17 cellular contexts compared by ENCODE assay signal in the genomic region with DNA sequence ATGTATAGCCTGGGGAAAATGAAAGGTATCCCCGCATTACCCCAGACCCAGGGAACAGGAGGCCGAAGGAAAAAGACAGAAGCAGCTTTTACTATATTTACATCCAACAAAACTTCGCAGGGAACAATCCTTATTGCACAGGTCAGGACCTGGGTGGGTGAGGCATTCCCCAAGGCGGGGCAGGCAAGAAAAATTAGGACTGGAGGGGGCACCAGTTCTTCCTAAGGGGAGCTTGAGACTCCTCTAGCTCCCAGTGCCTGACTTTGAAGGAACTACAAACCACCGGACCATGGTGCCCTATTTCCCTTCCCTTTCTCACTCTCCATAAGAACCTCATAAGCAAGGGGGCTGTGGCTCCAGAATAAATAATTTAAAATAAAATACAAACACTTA. TPM values are rescaled to one million over a fixed set of nuclear protein-coding genes. Genes with fewer than 3 reads are reported as not detected.
DNase-seq lines count a peak whose midpoint lies in the region; ATAC-seq, FAIRE-seq and TF ChIP-seq lines count a peak whose summit lies in the region.
"Had no signal": no experiment of that assay in that cellular context is flagged by ENCODE, and none has a peak within 500 bp of the region (broad histone marks: within the 10 kb centered on the region; RNA-seq: fewer than 3 reads in every experiment).

No MANE protein-coding gene starts in this region.

- WGBS in mammary epithelial cell (ENCODE audit: low coverage, missing lambda C conversion rate): 69% methylated on average over 5 of the region's 5 CpGs
- 96% methylated on average over 5 of the region's 5 CpGs for WGBS in GM12878 (ENCODE audit: insufficient coverage, insufficient replicate concordance, low lambda C conversion rate, missing lambda C conversion rate)
- 57% methylated on average over 5 of the region's 5 CpGs for WGBS in tibial nerve, 2 donors

- H3K4me1 ChIP-seq in breast epithelium: no peaks in the 10 kb centered on the region
- H3K4me1 ChIP-seq in mammary epithelial cell (ENCODE audit: insufficient read depth, low read length): no peaks in the 10 kb centered on the region
- H3K4me1 ChIP-seq in GM12878 (ENCODE audit: control insufficient read depth, insufficient read depth, low read length): peaks cover 18% of the 10 kb centered on the region
- H3K4me1 ChIP-seq in tibial nerve: peaks cover 0 to 23% (median 4%) of the 10 kb centered on the region in 4 donors

- TF ChIP-seq EP300 in GM12878 (IDR thresholded peaks at IDR 0.05; ENCODE audit: borderline replicate concordance in 1 of 2, control insufficient read depth in 1 of 2, low read depth in 2 of 2, low read length in 2 of 2) (no peak), tibial nerve (IDR thresholded peaks at IDR 0.05) (no peak)

- H3K4me2 ChIP-seq in mammary epithelial cell (ENCODE audit: insufficient read depth, low read depth, low read length): no peak overlapping the region
- no peak overlapping the region for H3K4me2 ChIP-seq in GM12878 (ENCODE audit: control insufficient read depth, insufficient read depth)

- no peak for FAIRE-seq in GM12878 (lab: Jason Lieb, UNC)

- H3K9me3 ChIP-seq in breast epithelium (no peaks in the 10 kb centered on the region), mammary epithelial cell (replicated peaks; ENCODE audit: insufficient read depth, low read length) (no peaks in the 10 kb centered on the region), GM12878 (replicated peaks; ENCODE audit: control insufficient read depth, insufficient read depth, low read length) (no peaks in the 10 kb centered on the region), tibial nerve (no peaks in the 10 kb centered on the region)
- H3K9me3 ChIP-seq: tibial artery had no signal

- peaks cover 12 to 19% of the 10 kb centered on the region in 2 donors for H3K4me1 Mint-ChIP-seq in natural killer cell

- no peaks in the 10 kb centered on the region for H3K36me3 Mint-ChIP-seq in natural killer cell
- H3K36me3 Mint-ChIP-seq: activated naive CD4-positive, alpha-beta T cell treated with anti-CD3 and anti-CD28 coated beads, Interleukin-2, amount 50 U/mL, for 72 hours had no signal

- POLR2A ChIA-PET in GM12878 (lab: Charles Lee): interaction anchor here (0.5 to 1.9 kb wide), 6 partner anchors 8 to 89 kb away, joined by 3 to 8 read pairs (median 4); a partner anchor contains a TSS

- intact Hi-C loops in breast epithelium (cut with DNase I; ENCODE audit: low total_unique reads): no loop called here
- intact Hi-C loops in mammary epithelial cell (cut with micrococcal nuclease): no loop called here
- intact Hi-C loops in GM12878 (cut with micrococcal nuclease; ENCODE audit: unreplicated experiment): no loop called here
- intact Hi-C loops in natural killer cell (cut with micrococcal nuclease): no loop called here

- H3K27ac ChIP-seq in breast epithelium (peak overlapping the region; percentile 1 to 75), mammary epithelial cell (ENCODE audit: insufficient read depth, low read depth, low read length) (no peak overlapping the region), GM12878 (ENCODE audit: control insufficient read depth, insufficient read depth) (peak overlapping the region; percentile 74; the same call in 1 of the 2 replicates), tibial nerve (peak overlapping the region in 3 of 4 donors; percentile 52 to 69 (median 53))
- H3K27ac ChIP-seq: HL-60, tibial artery had no signal

- no peaks in the 10 kb centered on the region for H3K27me3 Mint-ChIP-seq in natural killer cell (ENCODE audit: low read depth in 2 of 2)

- no peak overlapping the region for H3K4me3 ChIP-seq in breast epithelium
- H3K4me3 ChIP-seq in mammary epithelial cell (replicated peaks in 1 of 3; ENCODE audit: insufficient read depth in 1 of 3, low read depth in 2 of 3, low read length in 3 of 3): no peak overlapping the region
- H3K4me3 ChIP-seq in GM12878: no peak overlapping the region
- no peak overlapping the region for H3K4me3 ChIP-seq in tibial nerve
- H3K4me3 ChIP-seq: tibial artery had no signal

- in situ Hi-C loops in mammary epithelial cell (cut with MboI; ENCODE audit: low sequenced_read_pairs in 2 of 2): no loop called here
- in situ Hi-C loops in GM12878 (cut with MboI): no loop called here

- no peak for TF ChIP-seq POLR2A in breast epithelium (IDR thresholded peaks at IDR 0.05)
- TF ChIP-seq POLR2A in GM12878 (IDR thresholded peaks at IDR 0.05; ENCODE audit: low read depth, low read length): no peak
- TF ChIP-seq POLR2A in tibial nerve (IDR thresholded peaks at IDR 0.05): no peak

- H3K4me3 Mint-ChIP-seq in natural killer cell: no peak overlapping the region

- RAD21 ChIA-PET in GM12878 (lab: Charles Lee; ENCODE audit: unreplicated experiment): interaction anchor here (2.8 kb wide), 1 partner anchor 16 kb away, joined by 18 read pairs; a partner anchor contains a TSS

- CTCF ChIA-PET in mammary epithelial cell (lab: Charles Lee; ENCODE audit: low non-redundant PET) (no interaction called here), GM12878 (lab: Yijun Ruan, JAX) (interaction anchor here (0.7 to 1.4 kb wide), 2 partner anchors 9 to 21 kb away, joined by 3 to 4 read pairs; no protein-coding TSS in a partner anchor)

- H3K27ac Mint-ChIP-seq in natural killer cell: peak overlapping the region; percentile 79 to 85

- DNase-seq in breast epithelium (ENCODE audit: low spot score in 2 of 2) (no peak), mammary epithelial cell (no peak), GM12878 (ENCODE audit: low read depth, low spot score) (no peak), natural killer cell (no peak), tibial nerve (ENCODE audit: low spot score in 2 of 2) (no peak), NCI-H345 (lab: John Stamatoyannopoulos, UW) (no peak), SKM-1 (lab: John Stamatoyannopoulos, UW; ENCODE audit: unreplicated experiment) (no peak), amniotic stem cell (lab: John Stamatoyannopoulos, UW) (no peak)
- DNase-seq: activated CD4-positive, alpha-beta T cell treated with anti-CD3 and anti-CD28 coated beads, Interleukin-2, amount 50 U/mL, for 4 hours; glutamatergic neuron; KBM-7; NCI-H1930; RPMI8226; SW 1271; tibial artery had no signal

- H3K79me2 ChIP-seq in mammary epithelial cell (ENCODE audit: insufficient read depth, low read length): no peaks in the 10 kb centered on the region
- no peaks in the 10 kb centered on the region; the same call in 1 of the 2 replicates for H3K79me2 ChIP-seq in GM12878 (ENCODE audit: control insufficient read depth, insufficient read depth, low read length)

- no peaks in the 10 kb centered on the region for H3K9me3 Mint-ChIP-seq in natural killer cell
- H3K9me3 Mint-ChIP-seq: activated naive CD4-positive, alpha-beta T cell treated with anti-CD3 and anti-CD28 coated beads, Interleukin-2, amount 50 U/mL, for 72 hours had no signal

- dilution Hi-C loops in mammary epithelial cell (cut with HindIII; ENCODE audit: low sequenced_read_pairs): no loop called here

- H4K20me1 ChIP-seq in mammary epithelial cell (ENCODE audit: insufficient read depth, low read length) (no peaks in the 10 kb centered on the region), GM12878 (ENCODE audit: control insufficient read depth, insufficient read depth) (no peaks in the 10 kb centered on the region)

- BruUV-seq in mammary epithelial cell (replicated peaks; lab: Mats Ljungman, UMichigan) (no TSS peak), GM12878 (replicated peaks; lab: Mats Ljungman, UMichigan) (no TSS peak)

- H3K36me3 ChIP-seq in breast epithelium: no peaks in the 10 kb centered on the region
- H3K36me3 ChIP-seq in mammary epithelial cell (ENCODE audit: insufficient read depth, low read length): peaks cover 3% of the 10 kb centered on the region
- H3K36me3 ChIP-seq in GM12878 (ENCODE audit: control insufficient read depth in 2 of 2, insufficient read depth in 2 of 2, low read length in 1 of 2): peaks cover 4 to 9% of the 10 kb centered on the region in 2 experiments; a peak in 3 of 4 replicates
- H3K36me3 ChIP-seq in tibial nerve: peaks cover 2 to 50% (median 9%) of the 10 kb centered on the region in 3 donors

- H3K9ac ChIP-seq in mammary epithelial cell (ENCODE audit: insufficient read depth, low read length) (no peak overlapping the region), GM12878 (ENCODE audit: control insufficient read depth, insufficient read depth, low read length) (no peak overlapping the region)

- TF ChIP-seq CTCF in breast epithelium (IDR thresholded peaks at IDR 0.05): no peak
- no peak for TF ChIP-seq CTCF in mammary epithelial cell (conservative IDR thresholded peaks at IDR 0.05 in 1 of 2, IDR thresholded peaks at IDR 0.05 in 1 of 2; ENCODE audit: extremely low read depth in 1 of 2, insufficient read depth in 1 of 2, low read depth in 1 of 2, low read length in 2 of 2)
- no peak for TF ChIP-seq CTCF in GM12878 (IDR thresholded peaks at IDR 0.05 in 2 of 3, conservative IDR thresholded peaks at IDR 0.05 in 1 of 3; ENCODE audit: control insufficient read depth in 2 of 3, extremely low read depth in 1 of 3, insufficient read depth in 1 of 3, low read depth in 3 of 3, low read length in 3 of 3)
- no peak for TF ChIP-seq CTCF in natural killer cell (IDR thresholded peaks at IDR 0.05)
- TF ChIP-seq CTCF in tibial nerve (IDR thresholded peaks at IDR 0.05): no peak

- H2AFZ ChIP-seq in mammary epithelial cell (ENCODE audit: low read depth, low read length): no peak overlapping the region
- H2AFZ ChIP-seq in GM12878 (ENCODE audit: control insufficient read depth, low read depth, low read length): no peak overlapping the region

- no peak for ATAC-seq in GM12878
- ATAC-seq in natural killer cell: no peak
- ATAC-seq: activated naive CD4-positive, alpha-beta T cell treated with anti-CD3 and anti-CD28 coated beads, Interleukin-2, amount 50 U/mL, for 72 hours had no signal

- SMC1A ChIA-PET in GM12878 (lab: Charles Lee; ENCODE audit: uncharacterized antibody, unreplicated experiment): interaction anchor here (0.7 to 1.1 kb wide), 2 partner anchors 14 to 15 kb away, joined by 3 read pairs; no protein-coding TSS in a partner anchor

- H3K27me3 ChIP-seq in breast epithelium: no peaks in the 10 kb centered on the region
- H3K27me3 ChIP-seq in mammary epithelial cell (ENCODE audit: insufficient read depth, low read length): no peaks in the 10 kb centered on the region
- H3K27me3 ChIP-seq in GM12878 (replicated peaks in 1 of 2; ENCODE audit: control insufficient read depth in 2 of 2, insufficient read depth in 2 of 2, low read length in 1 of 2): no peaks in the 10 kb centered on the region
- no peaks in the 10 kb centered on the region for H3K27me3 ChIP-seq in tibial nerve
- H3K27me3 ChIP-seq: tibial artery had no signal

- no peak for TF ChIP-seq RAD21 in GM12878 (IDR thresholded peaks at IDR 0.05; ENCODE audit: insufficient read depth, low read depth, low read length)

RNA-seq across cellular contexts. Expression of a gene that starts 6.7 kb away (rescaled TPM):
- 10 to 100 TPM; 18.7 to 21.2 (median 20.0) TPM for total RNA-seq in breast epithelium
- 10 to 100 TPM; 13.7 to 52.7 TPM for total RNA-seq in mammary epithelial cell
- 6.4 TPM for polyA plus RNA-seq in mammary epithelial cell
- polyA minus RNA-seq in mammary epithelial cell: 57.0 TPM
- 42.2 and 43.5 TPM in 2 replicates for total RNA-seq in GM12878 (2013; cell fraction: nucleolus; rRNA removed)
- total RNA-seq in GM12878 (2014; rRNA removed): 6.9 and 7.2 TPM in 2 replicates
- total RNA-seq in GM12878 (2014; rRNA removed; fragmentation: Illumina TruSeq; extraction: Trizol): 8.3 and 8.8 TPM in 2 replicates
- 63.1 and 64.6 TPM in 2 replicates for total RNA-seq in GM12878 (2021)
- polyA plus RNA-seq in GM12878 (2011; ENCODE audit: low read depth): 8.1 TPM
- 7.3 and 10.8 TPM in 2 replicates for polyA plus RNA-seq in GM12878 (2011; rRNA removed)
- 9.8 and 17.2 TPM in 2 replicates for polyA plus RNA-seq in GM12878 (2011; cell fraction: cytosol; rRNA removed)
- polyA plus RNA-seq in GM12878 (2011; cell fraction: nucleus; rRNA removed): 15.9 and 16.1 TPM in 2 replicates
- polyA plus RNA-seq in GM12878 (2012): 11.1 and 15.1 TPM in 2 replicates
- 17.6 and 21.2 TPM in 2 replicates for polyA plus RNA-seq in GM12878 (2014; fragmentation: Illumina TruSeq; extraction: Trizol)
- polyA plus RNA-seq in GM12878 (2014; fragmentation: Nextera tagmentation; extraction: Ambion mirVana): 1 to 10 TPM; 2.4 to 8.7 TPM
- 10.1 and 11.3 TPM in 2 replicates for polyA plus RNA-seq in GM12878 (2014; rRNA removed)
- polyA plus RNA-seq in GM12878 (2016; fragmentation: Nextera tagmentation; extraction: Ambion mirVana): 1 to 10 TPM; 6.4 to 6.6 TPM
- polyA minus RNA-seq in GM12878 (2011; rRNA and poly(A)+ RNA removed): 21.0 and 24.2 TPM in 2 replicates
- polyA minus RNA-seq in GM12878 (2011; cell fraction: cytosol; rRNA and poly(A)+ RNA removed): 24.1 and 25.2 TPM in 2 replicates
- polyA minus RNA-seq in GM12878 (2011; cell fraction: nucleus; rRNA and poly(A)+ RNA removed): 7.4 and 10.2 TPM in 2 replicates
- total RNA-seq in natural killer cell: 10 to 100 TPM; 68.1 to 91.3 (median 75.5) TPM
- 10 to 100 TPM; 16.8 to 26.5 (median 24.6) TPM for total RNA-seq in tibial nerve

RNA-seq across cellular contexts. Expression of a gene that starts 17.1 kb away (rescaled TPM):
- 10 to 100 TPM; 33.4 to 34.1 (median 33.8) TPM for total RNA-seq in breast epithelium
- 10 to 100 TPM; 12.3 to 36.9 TPM for total RNA-seq in mammary epithelial cell
- polyA plus RNA-seq in mammary epithelial cell: 21.3 TPM
- polyA minus RNA-seq in mammary epithelial cell: 7.8 TPM
- total RNA-seq in GM12878 (2013; cell fraction: nucleolus; rRNA removed): 176 and 188 TPM in 2 replicates
- 18.2 and 22.2 TPM in 2 replicates for total RNA-seq in GM12878 (2014; rRNA removed)
- 13.1 and 13.7 TPM in 2 replicates for total RNA-seq in GM12878 (2014; rRNA removed; fragmentation: Illumina TruSeq; extraction: Trizol)
- total RNA-seq in GM12878 (2021): 57.5 and 74.8 TPM in 2 replicates
- polyA plus RNA-seq in GM12878 (2011; ENCODE audit: low read depth): 25.1 TPM
- polyA plus RNA-seq in GM12878 (2011; rRNA removed): 15.7 and 26.6 TPM in 2 replicates
- 20.2 and 26.8 TPM in 2 replicates for polyA plus RNA-seq in GM12878 (2011; cell fraction: cytosol; rRNA removed)
- polyA plus RNA-seq in GM12878 (2011; cell fraction: nucleus; rRNA removed): 454 and 493 TPM in 2 replicates
- 54.4 and 57.1 TPM in 2 replicates for polyA plus RNA-seq in GM12878 (2012)
- 23.5 and 31.0 TPM in 2 replicates for polyA plus RNA-seq in GM12878 (2014; fragmentation: Illumina TruSeq; extraction: Trizol)
- polyA plus RNA-seq in GM12878 (2014; fragmentation: Nextera tagmentation; extraction: Ambion mirVana): 10 to 100 TPM; 12.0 to 13.4 TPM
- 55.1 and 73.9 TPM in 2 replicates for polyA plus RNA-seq in GM12878 (2014; rRNA removed)
- 10 to 100 TPM; 20.8 to 23.3 TPM for polyA plus RNA-seq in GM12878 (2016; fragmentation: Nextera tagmentation; extraction: Ambion mirVana)
- 25.8 and 43.4 TPM in 2 replicates for polyA minus RNA-seq in GM12878 (2011; rRNA and poly(A)+ RNA removed)
- polyA minus RNA-seq in GM12878 (2011; cell fraction: cytosol; rRNA and poly(A)+ RNA removed): 25.7 and 31.0 TPM in 2 replicates
- 151 and 238 TPM in 2 replicates for polyA minus RNA-seq in GM12878 (2011; cell fraction: nucleus; rRNA and poly(A)+ RNA removed)
- 100 to 1,000 TPM; 244 to 322 (median 291) TPM for total RNA-seq in natural killer cell
- 10 to 100 TPM; 42.8 to 78.0 (median 56.7) TPM for total RNA-seq in tibial nerve

RNA-seq across cellular contexts. Expression of a gene that starts 29.0 kb away (rescaled TPM):
- total RNA-seq in breast epithelium (10 to 100 TPM; 16.2 to 19.7 (median 19.0) TPM), mammary epithelial cell (10 to 100 TPM in 1 of 2 donors, 1 to 10 TPM in 1; 6.0 to 31.7 TPM), GM12878 (2014; rRNA removed) (15.5 and 15.7 TPM in 2 replicates), GM12878 (2014; rRNA removed; fragmentation: Illumina TruSeq; extraction: Trizol) (13.7 and 13.8 TPM in 2 replicates), GM12878 (2021) (54.6 and 59.7 TPM in 2 replicates), natural killer cell (100 to 1,000 TPM; 144 to 166 (median 154) TPM), tibial nerve (10 to 100 TPM; 17.4 to 43.7 (median 23.4) TPM)
- polyA plus RNA-seq in mammary epithelial cell (16.8 TPM), GM12878 (2011; rRNA removed) (12.8 and 35.6 TPM in 2 replicates), GM12878 (2014; fragmentation: Illumina TruSeq; extraction: Trizol) (21.6 and 49.4 TPM in 2 replicates), GM12878 (2014; fragmentation: Nextera tagmentation; extraction: Ambion mirVana) (1 to 10 TPM; 5.1 to 8.4 TPM), GM12878 (2014; rRNA removed) (56.5 and 57.9 TPM in 2 replicates), GM12878 (2016; fragmentation: Nextera tagmentation; extraction: Ambion mirVana) (10 to 100 TPM; 29.9 to 40.1 TPM)
- polyA minus RNA-seq in mammary epithelial cell: 37.2 TPM
- total RNA-seq in GM12878 (2013; cell fraction: nucleolus; rRNA removed): 37.1 and 39.2 TPM in 2 replicates
- polyA plus RNA-seq in GM12878 (2011; ENCODE audit: low read depth): 27.4 TPM
- 36.7 and 38.1 TPM in 2 replicates for polyA plus RNA-seq in GM12878 (2011; cell fraction: cytosol; rRNA removed)
- polyA plus RNA-seq in GM12878 (2011; cell fraction: nucleus; rRNA removed): 99.3 and 114 TPM in 2 replicates
- polyA plus RNA-seq in GM12878 (2012): 47.5 and 49.7 TPM in 2 replicates
- 36.4 and 45.0 TPM in 2 replicates for polyA minus RNA-seq in GM12878 (2011; rRNA and poly(A)+ RNA removed)
- polyA minus RNA-seq in GM12878 (2011; cell fraction: cytosol; rRNA and poly(A)+ RNA removed): 16.4 and 21.3 TPM in 2 replicates
- polyA minus RNA-seq in GM12878 (2011; cell fraction: nucleus; rRNA and poly(A)+ RNA removed): 44.2 and 65.2 TPM in 2 replicates

RNA-seq across cellular contexts. Expression of a gene that starts 33.9 kb away (rescaled TPM):
- total RNA-seq in breast epithelium (100 to 1,000 TPM; 102 to 119 (median 111) TPM), mammary epithelial cell (10 to 100 TPM; 77.3 to 98.0 TPM), GM12878 (2014; rRNA removed) (78.0 and 79.1 TPM in 2 replicates), GM12878 (2014; rRNA removed; fragmentation: Illumina TruSeq; extraction: Trizol) (48.7 and 51.2 TPM in 2 replicates), GM12878 (2021) (67.7 and 68.3 TPM in 2 replicates), natural killer cell (10 to 100 TPM; 20.7 to 21.5 (median 21.2) TPM), tibial nerve (100 to 1,000 TPM in 1 of 4 donors, 10 to 100 TPM in 3; 81.0 to 157 (median 92.4) TPM)
- polyA plus RNA-seq in mammary epithelial cell (84.2 TPM), GM12878 (2011; rRNA removed) (61.1 and 79.6 TPM in 2 replicates), GM12878 (2014; fragmentation: Illumina TruSeq; extraction: Trizol) (58.5 and 64.0 TPM in 2 replicates), GM12878 (2014; fragmentation: Nextera tagmentation; extraction: Ambion mirVana) (10 to 100 TPM in 1 of 2 experiments, 1 to 10 TPM in 1; 8.8 to 20.6 TPM), GM12878 (2014; rRNA removed) (77.0 and 77.2 TPM in 2 replicates), GM12878 (2016; fragmentation: Nextera tagmentation; extraction: Ambion mirVana) (10 to 100 TPM; 88.9 to 98.6 TPM)
- 38.3 TPM for polyA minus RNA-seq in mammary epithelial cell
- total RNA-seq in GM12878 (2013; cell fraction: nucleolus; rRNA removed): 77.9 and 89.0 TPM in 2 replicates
- polyA plus RNA-seq in GM12878 (2011; ENCODE audit: low read depth): 33.2 TPM
- polyA plus RNA-seq in GM12878 (2011; cell fraction: cytosol; rRNA removed): 116 and 131 TPM in 2 replicates
- 60.2 and 80.5 TPM in 2 replicates for polyA plus RNA-seq in GM12878 (2011; cell fraction: nucleus; rRNA removed)
- polyA plus RNA-seq in GM12878 (2012): 55.5 and 66.2 TPM in 2 replicates
- polyA minus RNA-seq in GM12878 (2011; rRNA and poly(A)+ RNA removed): 63.3 and 106 TPM in 2 replicates
- polyA minus RNA-seq in GM12878 (2011; cell fraction: cytosol; rRNA and poly(A)+ RNA removed): 31.5 and 35.2 TPM in 2 replicates
- 30.1 and 33.3 TPM in 2 replicates for polyA minus RNA-seq in GM12878 (2011; cell fraction: nucleus; rRNA and poly(A)+ RNA removed)

RNA-seq across cellular contexts. Expression of a gene that starts 38.3 kb away (rescaled TPM):
- total RNA-seq in breast epithelium (10 to 100 TPM; 10.6 to 80.5 (median 65.2) TPM), mammary epithelial cell (1 to 10 TPM; 6.7 to 8.8 TPM), GM12878 (2014; rRNA removed) (14.0 and 15.6 TPM in 2 replicates), GM12878 (2014; rRNA removed; fragmentation: Illumina TruSeq; extraction: Trizol) (11.6 and 12.2 TPM in 2 replicates), GM12878 (2021) (10.9 and 11.3 TPM in 2 replicates), natural killer cell (10 to 100 TPM; 10.8 to 16.8 (median 10.9) TPM), tibial nerve (10 to 100 TPM; 10.2 to 17.5 (median 11.4) TPM)
- polyA plus RNA-seq in mammary epithelial cell (11.0 TPM), GM12878 (2011; rRNA removed) (9.7 and 11.9 TPM in 2 replicates), GM12878 (2014; fragmentation: Illumina TruSeq; extraction: Trizol) (10.0 and 12.5 TPM in 2 replicates), GM12878 (2014; fragmentation: Nextera tagmentation; extraction: Ambion mirVana) (10 to 100 TPM in 1 of 2 experiments, 1 to 10 TPM in 1; 9.7 to 12.9 TPM), GM12878 (2014; rRNA removed) (13.1 and 13.4 TPM in 2 replicates), GM12878 (2016; fragmentation: Nextera tagmentation; extraction: Ambion mirVana) (10 to 100 TPM; 11.2 to 11.9 TPM)
- not detected for polyA minus RNA-seq in mammary epithelial cell
- total RNA-seq in GM12878 (2013; cell fraction: nucleolus; rRNA removed): 21.5 and 22.0 TPM in 2 replicates
- 7.8 TPM for polyA plus RNA-seq in GM12878 (2011; ENCODE audit: low read depth)
- polyA plus RNA-seq in GM12878 (2011; cell fraction: cytosol; rRNA removed): 13.6 and 16.7 TPM in 2 replicates
- 25.1 and 37.1 TPM in 2 replicates for polyA plus RNA-seq in GM12878 (2011; cell fraction: nucleus; rRNA removed)
- polyA plus RNA-seq in GM12878 (2012): 10.0 and 13.9 TPM in 2 replicates
- polyA minus RNA-seq in GM12878 (2011; rRNA and poly(A)+ RNA removed): 14.5 and 23.8 TPM in 2 replicates
- polyA minus RNA-seq in GM12878 (2011; cell fraction: cytosol; rRNA and poly(A)+ RNA removed): 4.8 and 4.9 TPM in 2 replicates
- polyA minus RNA-seq in GM12878 (2011; cell fraction: nucleus; rRNA and poly(A)+ RNA removed): 9.6 and 14.0 TPM in 2 replicates
